8 cellular contexts compared by ENCODE assay signal in the genomic region with DNA sequence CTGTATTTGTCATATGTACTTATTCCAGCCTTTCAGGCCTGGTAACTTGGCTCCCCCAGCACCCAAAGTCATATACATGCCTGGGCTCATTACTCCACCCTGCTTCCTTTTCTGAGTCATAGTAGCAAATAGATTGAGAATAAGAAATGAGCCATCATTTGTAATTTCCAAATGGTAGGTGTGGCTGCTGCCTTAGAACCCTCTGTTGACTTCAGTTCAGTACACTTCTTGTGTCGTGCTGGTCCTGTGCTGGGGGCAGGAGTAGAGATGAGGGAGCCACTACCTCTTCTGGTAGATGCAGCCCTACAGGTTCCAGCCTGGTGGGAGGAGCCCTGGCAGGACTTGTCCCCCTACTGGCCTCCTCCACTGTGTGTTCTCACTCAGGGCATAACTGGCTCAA. TPM values are rescaled to one million over a fixed set of nuclear protein-coding genes. Genes with fewer than 3 reads are reported as not detected.
DNase-seq lines count a peak whose midpoint lies in the region; ATAC-seq, FAIRE-seq and TF ChIP-seq lines count a peak whose summit lies in the region.

No MANE protein-coding gene starts in this region.

- H3K27ac ChIP-seq in HCT116 (ENCODE audit: low read depth, low read length) (no peak overlapping the region), body of pancreas (no peak overlapping the region)

- TF ChIP-seq CTCF in HCT116 (IDR thresholded peaks at IDR 0.05 in 2 of 3, conservative IDR thresholded peaks at IDR 0.05 in 1 of 3; ENCODE audit: borderline replicate concordance in 1 of 3, insufficient read depth in 1 of 3, low read depth in 2 of 3, low read length in 2 of 3) (0 out of 6 replicates have a peak, but pooled peaks of 1 of the 3 experiments have one; percentile 8), body of pancreas (IDR thresholded peaks at IDR 0.05) (no peak)

- peaks cover 7 to 16% of the 10 kb centered on the region in 2 experiments; a peak in 3 of 4 replicates for H3K4me1 ChIP-seq in HCT116 (ENCODE audit: control insufficient read depth in 1 of 2, insufficient read depth in 2 of 2, low read length in 2 of 2)
- H3K4me1 ChIP-seq in body of pancreas: no peaks in the 10 kb centered on the region

- H2AFZ ChIP-seq in HCT116 (ENCODE audit: low read depth, low read length, poor library complexity, severe bottlenecking): no peak overlapping the region

- ATAC-seq in HCT116 (peak; percentile 87), body of pancreas (no peak), HG02678 (IDR thresholded peaks at IDR 0.05; ENCODE audit: unreplicated experiment) (no peak)
- ATAC-seq in activated CD8-positive, alpha-beta T cell treated with anti-CD3 and anti-CD28 coated beads, Interleukin-2, amount 10 ng/mL, durations not matched to agents 7 days and 5 days: no peak

- no peak overlapping the region for H3K4me3 Mint-ChIP-seq in activated CD8-positive, alpha-beta T cell treated with anti-CD3 and anti-CD28 coated beads, Interleukin-2, amount 10 ng/mL, durations not matched to agents 7 days and 5 days

- WGBS in body of pancreas, 2 donors: 53 to 80% methylated on average over 1 of the region's 1 CpG

- H3K27ac Mint-ChIP-seq in activated CD8-positive, alpha-beta T cell treated with anti-CD3 and anti-CD28 coated beads, Interleukin-2, amount 10 ng/mL, durations not matched to agents 7 days and 5 days: peak overlapping the region; percentile 0

- intact Hi-C loops in HCT116 (cut with micrococcal nuclease) (no loop called here), body of pancreas (cut with DNase I) (no loop called here)

- DNase-seq in Daoy (ENCODE audit: low read depth): peak; percentile 39
- DNase-seq in HCT116 (ENCODE audit: low read depth, low spot score): no peak
- no peak for DNase-seq in activated CD8-positive, alpha-beta T cell treated with anti-CD3 and anti-CD28 coated beads, Interleukin-2, amount 10 ng/mL, durations not matched to agents 7 days and 5 days
- DNase-seq in kidney tubule cell (ENCODE audit: low spot score): peak; percentile 74
- DNase-seq in body of pancreas: no peak
- no peak for DNase-seq in urothelium cell line (ENCODE audit: low spot score)
- no peak for DNase-seq in DMS114 treated with DMSO at 0.1 percent for 48 hours (lab: John Stamatoyannopoulos, UW; ENCODE audit: unreplicated experiment)

- no peak for FAIRE-seq in urothelium cell line (lab: Jason Lieb, UNC)

- H3K4me1 Mint-ChIP-seq in activated CD8-positive, alpha-beta T cell treated with anti-CD3 and anti-CD28 coated beads, Interleukin-2, amount 10 ng/mL, durations not matched to agents 7 days and 5 days (ENCODE audit: low read depth): no peaks in the 10 kb centered on the region

- TF ChIP-seq POLR2A in HCT116 (IDR thresholded peaks at IDR 0.05; ENCODE audit: borderline replicate concordance, extremely low read depth, insufficient read depth, insufficient read length) (no peak), body of pancreas (IDR thresholded peaks at IDR 0.05) (no peak)

- CTCF ChIA-PET in HCT116 (lab: Charles Lee): no interaction called here
- CTCF ChIA-PET in activated CD8-positive, alpha-beta T cell treated with anti-CD3 and anti-CD28 coated beads, Interleukin-2, amount 10 ng/mL, durations not matched to agents 7 days and 5 days (lab: Charles Lee): no interaction called here

- H3K9me3 ChIP-seq in HCT116 (ENCODE audit: control insufficient read depth in 1 of 2, insufficient read depth in 1 of 2, low read depth in 1 of 2, low read length in 2 of 2) (no peaks in the 10 kb centered on the region), body of pancreas (no peaks in the 10 kb centered on the region)

- H3K27me3 Mint-ChIP-seq in activated CD8-positive, alpha-beta T cell treated with anti-CD3 and anti-CD28 coated beads, Interleukin-2, amount 10 ng/mL, durations not matched to agents 7 days and 5 days (ENCODE audit: low read depth): no peaks in the 10 kb centered on the region

- peaks cover 13% of the 10 kb centered on the region for H3K36me3 Mint-ChIP-seq in activated CD8-positive, alpha-beta T cell treated with anti-CD3 and anti-CD28 coated beads, Interleukin-2, amount 10 ng/mL, durations not matched to agents 7 days and 5 days (ENCODE audit: low read depth)

- BruUV-seq in HCT116 (replicated peaks; lab: Mats Ljungman, UMichigan): no TSS peak

- H3K36me3 ChIP-seq in HCT116 (ENCODE audit: control insufficient read depth in 1 of 2, insufficient read depth in 2 of 2, low read length in 2 of 2) (0 out of 4 replicates have a peak, but pooled peaks cover 0 to 3% of the 10 kb centered on the region in 2 experiments), body of pancreas (replicated peaks in 1 of 2; ENCODE audit: insufficient read depth in 1 of 2, low read depth in 2 of 2) (peaks cover 2 to 7% of the 10 kb centered on the region in 2 donors)

- no peak overlapping the region for H3K9ac ChIP-seq in HCT116 (ENCODE audit: low read length)

- H3K4me2 ChIP-seq in HCT116 (ENCODE audit: low read length): peak overlapping the region; percentile 53

- POLR2A ChIA-PET in HCT116 (lab: Charles Lee): interaction anchor here (1.5 to 1.7 kb wide), 2 partner anchors 12 kb away, joined by 6 to 10 read pairs; partner anchors contain the start of gene GM2A
- POLR2A ChIA-PET in activated CD8-positive, alpha-beta T cell treated with anti-CD3 and anti-CD28 coated beads, Interleukin-2, amount 10 ng/mL, durations not matched to agents 7 days and 5 days (lab: Charles Lee): no interaction called here

- no peaks in the 10 kb centered on the region for H4K20me1 ChIP-seq in HCT116 (ENCODE audit: insufficient read depth)

- H3K27me3 ChIP-seq in HCT116 (ENCODE audit: insufficient read depth, low read length) (no peaks in the 10 kb centered on the region), body of pancreas (no peaks in the 10 kb centered on the region)

- H3K9me3 Mint-ChIP-seq in activated CD8-positive, alpha-beta T cell treated with anti-CD3 and anti-CD28 coated beads, Interleukin-2, amount 10 ng/mL, durations not matched to agents 7 days and 5 days (ENCODE audit: insufficient read depth): no peaks in the 10 kb centered on the region

- H3K79me2 ChIP-seq in HCT116 (ENCODE audit: insufficient read depth, low read length): no peaks in the 10 kb centered on the region

- TF ChIP-seq RAD21 in HCT116 (IDR thresholded peaks at IDR 0.05; ENCODE audit: low read depth): no peak

- RAD21 ChIA-PET in HCT116 (lab: Charles Lee; ENCODE audit: low non-redundant PET in 1 of 2, low total read pairs in 2 of 2, uncharacterized antibody in 2 of 2, unreplicated experiment in 2 of 2): no interaction called here

- H3K4me3 ChIP-seq in HCT116 (replicated peaks in 1 of 2; ENCODE audit: low read depth in 1 of 2, low read length in 2 of 2) (no peak overlapping the region), body of pancreas (no peak overlapping the region)

- no peaks in the 10 kb centered on the region for H3K9me2 ChIP-seq in HCT116 (ENCODE audit: insufficient read depth)

TF ChIP-seq in HCT116, 20 proteins besides CTCF, POLR2A, EP300 and RAD21 (continues in another document):
- TF ChIP-seq YY1 (IDR thresholded peaks at IDR 0.05; ENCODE audit: extremely low read depth, insufficient replicate concordance, low read depth, low read length) (no peak), ATF3 (IDR thresholded peaks at IDR 0.05) (no peak), EGR1 (IDR thresholded peaks at IDR 0.05; ENCODE audit: low read depth) (no peak), CBX3 (IDR thresholded peaks at IDR 0.05; ENCODE audit: low read depth) (0 out of 2 replicates have a peak, but pooled peaks have one; percentile 15), ZNF274 (IDR thresholded peaks at IDR 0.05; ENCODE audit: low read depth, low read length) (no peak), JUND (IDR thresholded peaks at IDR 0.05) (peak; percentile 63), ELF1 (IDR thresholded peaks at IDR 0.05; ENCODE audit: borderline replicate concordance, low read depth) (no peak; the same call in 1 of the 2 replicates), CEBPB (IDR thresholded peaks at IDR 0.05; ENCODE audit: low read depth) (no peak), ZFX (IDR thresholded peaks at IDR 0.05) (no peak), SP1 (IDR thresholded peaks at IDR 0.05; ENCODE audit: low read depth) (peak; percentile 54), EZH2 (IDR thresholded peaks at IDR 0.05) (no peak)

RNA-seq across cellular contexts. Expression of gene GM2A, which starts 11.1 kb away (rescaled TPM):
- 8.8 and 10.9 TPM in 2 replicates for total RNA-seq in Daoy (2014; rRNA removed; shearing (Covaris generic))
- total RNA-seq in HCT116 (2021; ENCODE audit: unreplicated experiment) (25.0 TPM), body of pancreas (10 to 100 TPM in 1 of 2 donors, 1 to 10 TPM in 1; 8.9 to 17.9 TPM)
- 17.1 and 22.4 TPM in 2 replicates for polyA plus RNA-seq in HCT116 (2012)
- 10 to 100 TPM; 19.5 to 19.6 TPM for total RNA-seq in activated CD8-positive, alpha-beta T cell treated with anti-CD3 and anti-CD28 coated beads, Interleukin-2, amount 10 ng/mL, durations not matched to agents 7 days and 5 days

RNA-seq across cellular contexts. Expression of gene SLC36A3, which starts 39.5 kb away (rescaled TPM):
- total RNA-seq in Daoy (2014; rRNA removed; shearing (Covaris generic)): not detected in 2 replicates
- total RNA-seq in HCT116 (2021; ENCODE audit: unreplicated experiment) (not detected), body of pancreas (not detected)
- polyA plus RNA-seq in HCT116 (2012): not detected in 2 replicates
- not detected for total RNA-seq in activated CD8-positive, alpha-beta T cell treated with anti-CD3 and anti-CD28 coated beads, Interleukin-2, amount 10 ng/mL, durations not matched to agents 7 days and 5 days

RNA-seq across cellular contexts. Expression of gene CCDC69, which starts 40.2 kb away (rescaled TPM):
- 0.60 and 0.74 TPM in 2 replicates for total RNA-seq in Daoy (2014; rRNA removed; shearing (Covaris generic))
- 4.3 TPM for total RNA-seq in HCT116 (2021; ENCODE audit: unreplicated experiment)
- 3.2 and 3.5 TPM in 2 replicates for polyA plus RNA-seq in HCT116 (2012)
- 10 to 100 TPM; 87.6 to 92.7 TPM for total RNA-seq in activated CD8-positive, alpha-beta T cell treated with anti-CD3 and anti-CD28 coated beads, Interleukin-2, amount 10 ng/mL, durations not matched to agents 7 days and 5 days
- 10 to 100 TPM; 34.8 to 44.8 TPM for total RNA-seq in body of pancreas

Comparison
In these comparisons a context has a peak if more than half of its experiments do, and no peak if none do; other contexts are left out.
1. DNase-seq: peak in Daoy (single experiment) and kidney tubule cell (single experiment); none in HCT116 (single experiment), activated CD8-positive, alpha-beta T cell treated with anti-CD3 and anti-CD28 coated beads, Interleukin-2, amount 10 ng/mL, durations not matched to agents 7 days and 5 days (single experiment), body of pancreas (0 of 4), urothelium cell line (single experiment) and DMS114 treated with DMSO at 0.1 percent for 48 hours (single experiment).